In genomic region chr17:81831957-81832607, GRCh38 we compare ENCODE assay signal across 6 cellular contexts. TPM values are rescaled to one million over a fixed set of nuclear protein-coding genes. Genes with fewer than 3 reads are reported as not detected.
DNase-seq lines count a peak whose midpoint lies in the region; ATAC-seq and TF ChIP-seq lines count a peak whose summit lies in the region.

No MANE protein-coding gene starts in this region.

- CTCF ChIA-PET in AG04450 (lab: Charles Lee) = interaction anchor here (0.6 kb wide), 1 partner anchor 169 kb away, joined by 4 read pairs; no protein-coding TSS in a partner anchor

- TF ChIP-seq CTCF in AG04450 (IDR thresholded peaks at IDR 0.05; ENCODE audit: low read depth, low read length) = no peak

- H3K27me3 ChIP-seq in AG04450 (ENCODE audit: control insufficient read depth, insufficient read depth, low read length) = no peaks in the 10 kb centered on the region

- intact Hi-C loops in left cardiac atrium (cut with DNase I) = no loop called here

- POLR2A ChIA-PET in AG04450 (lab: Yijun Ruan, JAX) = no interaction called here

- ATAC-seq in HG03354 (IDR thresholded peaks at IDR 0.05; ENCODE audit: poor library complexity, severe bottlenecking, unreplicated experiment) = peak; percentile 18
- ATAC-seq in left cardiac atrium = peak; percentile 16 to 42

- no peaks in the 10 kb centered on the region; the same call in 1 of the 2 replicates for H3K9me3 ChIP-seq in AG04450 (ENCODE audit: control insufficient read depth, insufficient read depth, low read length)

- DNase-seq in AG04450 (ENCODE audit: low read depth, low spot score) (no peak), left cardiac atrium (no peak), NCI-H2196 treated with DMSO at 0.1 percent for 48 hours (lab: John Stamatoyannopoulos, UW; ENCODE audit: unreplicated experiment) (no peak)
- peak; percentile 35 to 42 for DNase-seq in activated CD4-positive, alpha-beta T cell treated with anti-CD3 and anti-CD28 coated beads, Interleukin-2, amount 50 U/mL, for 4 hours
- peak; percentile 69 for DNase-seq in stimulated activated CD8-positive, alpha-beta memory T cell treated with anti-CD3 and anti-CD28 coated beads, Interleukin-4, amount 100 ng/mL, for 48 hours

- peak overlapping the region; percentile 78 for H3K27ac ChIP-seq in AG04450 (ENCODE audit: low read depth, low read length)

- peak overlapping the region; percentile 80 for H3K4me3 ChIP-seq in AG04450 (ENCODE audit: low read depth, low read length)

RNA-seq across cellular contexts. Expression of gene MCRIP1, which starts 1.0 kb away (rescaled TPM):
- polyA plus RNA-seq in AG04450 (2011; rRNA removed) = 63.2 and 88.2 TPM in 2 replicates
- polyA minus RNA-seq in AG04450 (2011; rRNA and poly(A)+ RNA removed) = 15.6 and 16.4 TPM in 2 replicates
- 10 to 100 TPM; 83.9 to 98.0 TPM for total RNA-seq in left cardiac atrium

RNA-seq across cellular contexts. Expression of gene PPP1R27, which starts 2.8 kb away (rescaled TPM):
- not detected in 2 replicates for polyA plus RNA-seq in AG04450 (2011; rRNA removed)
- polyA minus RNA-seq in AG04450 (2011; rRNA and poly(A)+ RNA removed) = not detected in 2 replicates
- not detected for total RNA-seq in left cardiac atrium

RNA-seq across cellular contexts. Expression of gene GCGR, which starts 28.1 kb away (rescaled TPM):
- polyA plus RNA-seq in AG04450 (2011; rRNA removed) = not detected in 2 replicates
- polyA minus RNA-seq in AG04450 (2011; rRNA and poly(A)+ RNA removed) = not detected in 2 replicates
- total RNA-seq in left cardiac atrium = not detected

RNA-seq across cellular contexts. Expression of gene P4HB, which starts 28.3 kb away (rescaled TPM):
- 158 and 342 TPM in 2 replicates for polyA plus RNA-seq in AG04450 (2011; rRNA removed)
- 175 and 204 TPM in 2 replicates for polyA minus RNA-seq in AG04450 (2011; rRNA and poly(A)+ RNA removed)
- 100 to 1,000 TPM; 403 to 414 TPM for total RNA-seq in left cardiac atrium

RNA-seq across cellular contexts. Expression of gene ARHGDIA, which starts 39.1 kb away (rescaled TPM):
- polyA plus RNA-seq in AG04450 (2011; rRNA removed) = 62.2 and 78.6 TPM in 2 replicates
- polyA minus RNA-seq in AG04450 (2011; rRNA and poly(A)+ RNA removed) = 48.6 and 62.3 TPM in 2 replicates
- 100 to 1,000 TPM; 168 to 252 TPM for total RNA-seq in left cardiac atrium

Comparison
In these comparisons a context has a peak if more than half of its experiments do, and no peak if none do; other contexts are left out.
1. DNase-seq: peak in activated CD4-positive, alpha-beta T cell treated with anti-CD3 and anti-CD28 coated beads, Interleukin-2, amount 50 U/mL, for 4 hours (2 of 2) and stimulated activated CD8-positive, alpha-beta memory T cell treated with anti-CD3 and anti-CD28 coated beads, Interleukin-4, amount 100 ng/mL, for 48 hours (single experiment); none in AG04450 (single experiment), left cardiac atrium (single experiment) and NCI-H2196 treated with DMSO at 0.1 percent for 48 hours (single experiment).